21 cellular contexts compared by ENCODE assay signal in genomic region chr1:29767088-29767685, GRCh38.
"Had no signal": no experiment of that assay in that cellular context is flagged by ENCODE, and none has a peak within 500 bp of the region (broad histone marks: within the 10 kb centered on the region; RNA-seq: fewer than 3 reads in every experiment).

No MANE protein-coding gene starts in this region.

- H3K4me1 ChIP-seq: breast epithelium, parathyroid adenoma, right lobe of liver, testis had no signal

- H3K4me3 Mint-ChIP-seq: activated CD4-positive, alpha-beta memory T cell treated with anti-CD3 and anti-CD28 coated beads for 36 hours; activated CD4-positive, alpha-beta T cell treated with anti-CD3 and anti-CD28 coated beads for 36 hours; activated naive CD8-positive, alpha-beta T cell treated with anti-CD3 and anti-CD28 coated beads for 36 hours; activated T-cell treated with anti-CD3 and anti-CD28 coated beads, Interleukin-2, amount 50 U/mL, for 4 hours; memory B cell; nephron; T-cell; WTC11 had no signal

- H3K27ac Mint-ChIP-seq: activated CD4-positive, alpha-beta memory T cell treated with anti-CD3 and anti-CD28 coated beads for 36 hours; activated CD4-positive, alpha-beta T cell treated with anti-CD3 and anti-CD28 coated beads for 36 hours; activated naive CD8-positive, alpha-beta T cell treated with anti-CD3 and anti-CD28 coated beads for 36 hours; memory B cell; nephron; T-cell; WTC11 had no signal

- H3K9me3 Mint-ChIP-seq: activated CD4-positive, alpha-beta memory T cell treated with anti-CD3 and anti-CD28 coated beads for 36 hours; activated naive CD8-positive, alpha-beta T cell treated with anti-CD3 and anti-CD28 coated beads for 36 hours; memory B cell; nephron; T-cell had no signal

- H3K9me3 ChIP-seq: neutrophil, right lobe of liver, testis had no signal

- H3K36me3 ChIP-seq: breast epithelium, neutrophil, right lobe of liver had no signal

- H3K36me3 Mint-ChIP-seq: activated CD4-positive, alpha-beta memory T cell treated with anti-CD3 and anti-CD28 coated beads for 36 hours; activated naive CD8-positive, alpha-beta T cell treated with anti-CD3 and anti-CD28 coated beads for 36 hours; memory B cell; T-cell; WTC11 had no signal

- H3K27me3 ChIP-seq: right lobe of liver, testis had no signal

- H3K4me1 Mint-ChIP-seq: activated CD4-positive, alpha-beta T cell treated with anti-CD3 and anti-CD28 coated beads for 36 hours; activated naive CD8-positive, alpha-beta T cell treated with anti-CD3 and anti-CD28 coated beads for 36 hours; memory B cell; nephron; T-cell; WTC11 had no signal

- H3K27ac ChIP-seq: breast epithelium, neutrophil, parathyroid adenoma, right lobe of liver, testis had no signal

- H3K4me3 ChIP-seq: breast epithelium, right lobe of liver, testis had no signal

- ATAC-seq: activated CD4-positive, alpha-beta T cell treated with anti-CD3 and anti-CD28 coated beads for 36 hours; activated T-cell treated with anti-CD3 and anti-CD28 coated beads, Interleukin-2, amount 50 U/mL, for 4 hours; left ventricle myocardium superior; T-cell; WTC11 had no signal

- DNase-seq: activated CD4-positive, alpha-beta memory T cell treated with anti-CD3 and anti-CD28 coated beads for 36 hours; activated CD4-positive, alpha-beta T cell treated with anti-CD3 and anti-CD28 coated beads for 36 hours; activated naive CD4-positive, alpha-beta T cell treated with Interleukin-2 at 50 U/mL for 16 hours; activated naive CD8-positive, alpha-beta T cell treated with anti-CD3 and anti-CD28 coated beads for 36 hours; activated T-cell treated with anti-CD3 and anti-CD28 coated beads, Interleukin-2, amount 50 U/mL, for 4 hours; cortex of kidney; glutamatergic neuron; hippocampal formation; left ventricle myocardium superior; right lobe of liver; small intestine; stimulated activated naive CD4-positive, alpha-beta T cell; T-cell; testis; trophoblast cell had no signal
